8 cellular contexts compared by ENCODE assay signal in the genomic region with DNA sequence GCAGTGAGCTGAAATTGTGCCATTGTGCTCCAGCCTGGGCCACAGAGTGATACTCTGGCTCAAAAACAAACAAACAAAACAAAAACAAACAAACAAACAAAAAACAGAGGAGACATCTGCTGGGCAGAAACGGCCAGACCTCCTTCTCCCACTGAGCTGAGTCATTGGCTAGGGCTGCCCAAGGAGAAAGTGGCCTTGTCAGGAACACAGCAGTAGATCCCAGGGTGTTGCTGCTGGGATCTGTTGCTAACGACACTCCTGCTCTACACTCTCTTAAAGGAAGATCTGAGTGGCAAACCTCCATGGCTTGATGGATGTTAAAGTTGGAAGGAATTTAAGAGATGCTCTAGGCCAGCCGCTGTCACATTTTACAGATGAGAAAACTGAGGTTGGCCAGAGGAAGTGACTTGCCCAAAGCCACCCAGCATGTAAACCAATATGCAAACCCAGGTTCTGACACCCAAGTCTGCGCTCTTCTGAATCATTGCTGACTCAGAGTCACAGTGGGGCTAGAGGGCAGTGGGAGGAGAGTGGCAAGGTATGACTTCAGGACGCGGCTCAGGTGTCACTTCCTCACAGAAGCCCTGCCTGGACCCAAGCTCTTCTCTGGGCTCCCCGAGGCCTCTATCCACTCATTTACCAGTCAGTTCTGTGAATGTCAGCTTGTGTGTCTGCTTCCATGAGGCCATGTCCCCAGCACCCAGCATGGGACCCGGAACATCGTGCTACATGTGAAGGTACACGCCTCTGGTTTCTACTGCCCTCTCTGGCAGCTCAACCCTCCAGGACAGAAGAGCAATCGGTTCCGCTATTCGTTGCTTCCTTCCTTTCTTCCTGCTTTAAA. TPM values are rescaled to one million over a fixed set of nuclear protein-coding genes. Genes with fewer than 3 reads are reported as not detected.
DNase-seq lines count a peak whose midpoint lies in the region; ATAC-seq, FAIRE-seq and TF ChIP-seq lines count a peak whose summit lies in the region.

No MANE protein-coding gene starts in this region.

- H3K9me3 Mint-ChIP-seq in activated naive CD8-positive, alpha-beta T cell treated with anti-CD3 and anti-CD28 coated beads for 36 hours = no peaks in the 10 kb centered on the region
- no peaks in the 10 kb centered on the region for H3K9me3 Mint-ChIP-seq in osteocyte (ENCODE audit: unreplicated experiment)

- H3K27ac ChIP-seq in upper lobe of right lung = no peak overlapping the region

- intact Hi-C loops in upper lobe of right lung (cut with DNase I) = no loop called here

- peak; percentile 90 for FAIRE-seq in GM18507 (lab: Jason Lieb, UNC)

- DNase-seq in GM18507 (ENCODE audit: extremely low spot score, insufficient read length, low read depth) = peak; percentile 69
- DNase-seq in HCEC 1CT = peak; percentile 41
- DNase-seq in NOMO-1 treated with DMSO at 0.1 percent for 48 hours (lab: John Stamatoyannopoulos, UW; ENCODE audit: unreplicated experiment) = peak; percentile 89
- DNase-seq in activated naive CD8-positive, alpha-beta T cell treated with anti-CD3 and anti-CD28 coated beads for 36 hours = peak; percentile 45
- DNase-seq in upper lobe of right lung = no peak
- DNase-seq in NCI-H345 (lab: John Stamatoyannopoulos, UW) = no peak
- DNase-seq in hippocampal formation (lab: John Stamatoyannopoulos, UW) = no peak
- no peak for DNase-seq in osteocyte (ENCODE audit: extremely low spot score, unreplicated experiment)

- no peaks in the 10 kb centered on the region for H3K9me3 ChIP-seq in upper lobe of right lung

- no peak overlapping the region for H3K4me3 Mint-ChIP-seq in activated naive CD8-positive, alpha-beta T cell treated with anti-CD3 and anti-CD28 coated beads for 36 hours
- H3K4me3 Mint-ChIP-seq in osteocyte (ENCODE audit: unreplicated experiment) = no peak overlapping the region

- H3K4me1 ChIP-seq in upper lobe of right lung = peaks cover 7% of the 10 kb centered on the region

- H3K27ac Mint-ChIP-seq in activated naive CD8-positive, alpha-beta T cell treated with anti-CD3 and anti-CD28 coated beads for 36 hours = no peak overlapping the region
- no peak overlapping the region for H3K27ac Mint-ChIP-seq in osteocyte (ENCODE audit: unreplicated experiment)

- H3K36me3 Mint-ChIP-seq in activated naive CD8-positive, alpha-beta T cell treated with anti-CD3 and anti-CD28 coated beads for 36 hours = no peaks in the 10 kb centered on the region
- H3K36me3 Mint-ChIP-seq in osteocyte (ENCODE audit: unreplicated experiment) = no peaks in the 10 kb centered on the region

- peaks cover 15% of the 10 kb centered on the region for H3K4me1 Mint-ChIP-seq in activated naive CD8-positive, alpha-beta T cell treated with anti-CD3 and anti-CD28 coated beads for 36 hours
- H3K4me1 Mint-ChIP-seq in osteocyte (ENCODE audit: unreplicated experiment) = peaks cover 12% of the 10 kb centered on the region

- TF ChIP-seq CTCF in upper lobe of right lung (IDR thresholded peaks at IDR 0.05) (no peak), osteocyte (IDR thresholded peaks at IDR 0.05) (no peak)

- peaks cover 7% of the 10 kb centered on the region for H3K27me3 Mint-ChIP-seq in activated naive CD8-positive, alpha-beta T cell treated with anti-CD3 and anti-CD28 coated beads for 36 hours
- H3K27me3 Mint-ChIP-seq in osteocyte (ENCODE audit: unreplicated experiment) = peaks cover 11% of the 10 kb centered on the region

- H3K36me3 ChIP-seq in upper lobe of right lung = no peaks in the 10 kb centered on the region

- ATAC-seq in upper lobe of right lung = peak; percentile 67

- H3K4me3 ChIP-seq in upper lobe of right lung = no peak overlapping the region

- H3K27me3 ChIP-seq in upper lobe of right lung = no peaks in the 10 kb centered on the region

RNA-seq across cellular contexts. Expression of a gene that starts 11.3 kb away (rescaled TPM):
- total RNA-seq in activated naive CD8-positive, alpha-beta T cell treated with anti-CD3 and anti-CD28 coated beads for 36 hours = 1 to 10 TPM; 5.9 to 6.6 TPM
- total RNA-seq in upper lobe of right lung (19.3 TPM), osteocyte (3.1 and 4.0 TPM in 2 replicates)

RNA-seq across cellular contexts. Expression of a gene that starts 25.0 kb away (rescaled TPM):
- total RNA-seq in activated naive CD8-positive, alpha-beta T cell treated with anti-CD3 and anti-CD28 coated beads for 36 hours = 10 to 100 TPM; 18.9 to 19.4 TPM
- total RNA-seq in upper lobe of right lung (152 TPM), osteocyte (484 and 511 TPM in 2 replicates)

Comparison
In these comparisons a context has a peak if more than half of its experiments do, and no peak if none do; other contexts are left out.
1. DNase-seq: peak in GM18507 (single experiment), HCEC 1CT (single experiment), NOMO-1 treated with DMSO at 0.1 percent for 48 hours (single experiment) and activated naive CD8-positive, alpha-beta T cell treated with anti-CD3 and anti-CD28 coated beads for 36 hours (single experiment); none in upper lobe of right lung (single experiment), NCI-H345 (single experiment), hippocampal formation (0 of 2) and osteocyte (single experiment).